ENCODE assay signal across 2 cellular contexts in genomic region chr1:26124433-26125318, GRCh38.
TF ChIP-seq lines count a peak whose summit lies in the region.

No MANE protein-coding gene starts in this region.

TF ChIP-seq in SK-N-SH treated with all-trans-retinoic acid at 6 μM for 48 hours, 23 proteins besides CTCF, POLR2A, EP300 and RAD21:
- TF ChIP-seq SNAI2 (CRISPR knock-in tag; IDR thresholded peaks at IDR 0.05), result no peak
- TF ChIP-seq ZFP30 (CRISPR knock-in tag; IDR thresholded peaks at IDR 0.05), result no peak
- no peak for TF ChIP-seq PPARA (CRISPR knock-in tag; IDR thresholded peaks at IDR 0.05; ENCODE audit: borderline replicate concordance)
- TF ChIP-seq ZNF8 (CRISPR knock-in tag; IDR thresholded peaks at IDR 0.05), result 0 out of 2 replicates have a peak, but pooled peaks have one; percentile 10

TF ChIP-seq in SK-N-SH, 30 proteins besides CTCF, POLR2A, EP300 and RAD21:
- TF ChIP-seq IRF3 (IDR thresholded peaks at IDR 0.05; ENCODE audit: low read depth, low read length), result no peak
